14 cellular contexts compared by ENCODE assay signal in genomic region chr11:86606849-86607481, GRCh38.
DNase-seq lines count a peak whose midpoint lies in the region; ATAC-seq and TF ChIP-seq lines count a peak whose summit lies in the region.
"Had no signal": no experiment of that assay in that cellular context is flagged by ENCODE, and none has a peak within 500 bp of the region (broad histone marks: within the 10 kb centered on the region; RNA-seq: fewer than 3 reads in every experiment).

No MANE protein-coding gene starts in this region.

- ATAC-seq in left colon, result peak; percentile 38
- ATAC-seq in lower lobe of right lung, result no peak
- no peak for ATAC-seq in HG02623 (IDR thresholded peaks at IDR 0.05; ENCODE audit: unreplicated experiment)
- ATAC-seq: upper lobe of right lung had no signal

- peaks cover 39% of the 10 kb centered on the region for H3K4me1 Mint-ChIP-seq in HFFc6 (ENCODE audit: low read depth)

- DNase-seq in HFFc6 (peak; percentile 33), astrocyte of the hippocampus (ENCODE audit: low read depth, low spot score) (peak; percentile 56), left colon (no peak), suprapubic skin (ENCODE audit: low spot score in 2 of 2) (no peak), lower lobe of right lung (no peak), GM19240 (ENCODE audit: insufficient read length, low spot score) (no peak)
- DNase-seq in activated CD4-positive, alpha-beta T cell treated with anti-CD3 and anti-CD28 coated beads, Interleukin-2, amount 50 U/mL, for 4 hours, result no peak
- DNase-seq: activated CD4-positive, CD25-positive, alpha-beta regulatory T cell treated with anti-CD3 and anti-CD28 coated beads, Interleukin-2, amount 50 U/mL, for 72 hours; activated effector memory CD4-positive, alpha-beta T cell treated with anti-CD3 and anti-CD28 coated beads, Interleukin-2, amount 50 U/mL, for 16 hours; NCI-H345; occipital lobe; SJCRH30; upper lobe of right lung had no signal

- no peak for TF ChIP-seq EP300 in suprapubic skin (IDR thresholded peaks at IDR 0.05)

- no peak overlapping the region for H3K4me3 Mint-ChIP-seq in HFFc6

- H3K27ac ChIP-seq in suprapubic skin, result peak overlapping the region; percentile 18
- H3K27ac ChIP-seq in lower lobe of right lung, result no peak overlapping the region
- H3K27ac ChIP-seq: SJCRH30 had no signal

- TF ChIP-seq CTCF in HFFc6 (IDR thresholded peaks at IDR 0.05), result peak; percentile 51
- no peak for TF ChIP-seq CTCF in suprapubic skin (IDR thresholded peaks at IDR 0.05)
- TF ChIP-seq CTCF in lower lobe of right lung (IDR thresholded peaks at IDR 0.05), result no peak

- 66% methylated on average over 1 of the region's 1 CpG for WGBS in suprapubic skin

- intact Hi-C loops in left colon (cut with DNase I, micrococcal nuclease), result loop anchor here in 1 of 2 donors (5.0 kb wide), 1 partner anchor 150 kb away; no protein-coding TSS in a partner anchor
- intact Hi-C loops in lower lobe of right lung (cut with DNase I), result no loop called here

- no peaks in the 10 kb centered on the region for H3K36me3 Mint-ChIP-seq in HFFc6 (ENCODE audit: low read depth)

- no peaks in the 10 kb centered on the region for H3K36me3 ChIP-seq in suprapubic skin
- H3K36me3 ChIP-seq in lower lobe of right lung, result no peaks in the 10 kb centered on the region
- H3K36me3 ChIP-seq: SJCRH30, upper lobe of right lung had no signal

- TF ChIP-seq POLR2A in suprapubic skin (IDR thresholded peaks at IDR 0.05), result no peak

- no peaks in the 10 kb centered on the region for H3K9me3 Mint-ChIP-seq in HFFc6

- H3K4me3 ChIP-seq in suprapubic skin (no peak overlapping the region), lower lobe of right lung (no peak overlapping the region)
- H3K4me3 ChIP-seq: SJCRH30, upper lobe of right lung had no signal

- H3K27me3 ChIP-seq in suprapubic skin (no peaks in the 10 kb centered on the region), lower lobe of right lung (ENCODE audit: low read depth) (no peaks in the 10 kb centered on the region)
- H3K27me3 ChIP-seq: SJCRH30, upper lobe of right lung had no signal

- peak overlapping the region; percentile 52; the same call in 1 of the 2 replicates for H3K27ac Mint-ChIP-seq in HFFc6

- no peaks in the 10 kb centered on the region for H3K9me3 ChIP-seq in suprapubic skin
- no peaks in the 10 kb centered on the region for H3K9me3 ChIP-seq in lower lobe of right lung
- H3K9me3 ChIP-seq: SJCRH30, upper lobe of right lung had no signal

- no peaks in the 10 kb centered on the region for H3K27me3 Mint-ChIP-seq in HFFc6 (ENCODE audit: insufficient read depth)

- peaks cover 16% of the 10 kb centered on the region for H3K4me1 ChIP-seq in suprapubic skin
- H3K4me1 ChIP-seq in lower lobe of right lung, result peaks cover 23% of the 10 kb centered on the region
- H3K4me1 ChIP-seq: SJCRH30 had no signal

Comparison
In these comparisons a context has a peak if more than half of its experiments do, and no peak if none do; other contexts are left out.
1. DNase-seq: peak in HFFc6 (single experiment) and astrocyte of the hippocampus (single experiment); none in left colon (0 of 2), suprapubic skin (0 of 2), lower lobe of right lung (single experiment), GM19240 (single experiment) and activated CD4-positive, alpha-beta T cell treated with anti-CD3 and anti-CD28 coated beads, Interleukin-2, amount 50 U/mL, for 4 hours (0 of 2).